In genomic region chr19:2039082-2039958, GRCh38 we compare ENCODE assay signal across 1 cellular context.
TF ChIP-seq lines count a peak whose summit lies in the region.

No MANE protein-coding gene starts in this region.

TF ChIP-seq in GM23338, 12 proteins besides CTCF, POLR2A, EP300 and RAD21 (continued from another document):
- no peak for TF ChIP-seq ZNF462 (CRISPR knock-in tag; IDR thresholded peaks at IDR 0.05)
- TF ChIP-seq ZNF114 (CRISPR knock-in tag; IDR thresholded peaks at IDR 0.05): no peak
- no peak for TF ChIP-seq JUNB (IDR thresholded peaks at IDR 0.05; ENCODE audit: unreplicated experiment)
- TF ChIP-seq REST (IDR thresholded peaks at IDR 0.05; ENCODE audit: unreplicated experiment): no peak
- no peak for TF ChIP-seq NANOG (IDR thresholded peaks at IDR 0.05; ENCODE audit: borderline replicate concordance)
- TF ChIP-seq ETS1 (IDR thresholded peaks at IDR 0.05): no peak
